In the genomic region with DNA sequence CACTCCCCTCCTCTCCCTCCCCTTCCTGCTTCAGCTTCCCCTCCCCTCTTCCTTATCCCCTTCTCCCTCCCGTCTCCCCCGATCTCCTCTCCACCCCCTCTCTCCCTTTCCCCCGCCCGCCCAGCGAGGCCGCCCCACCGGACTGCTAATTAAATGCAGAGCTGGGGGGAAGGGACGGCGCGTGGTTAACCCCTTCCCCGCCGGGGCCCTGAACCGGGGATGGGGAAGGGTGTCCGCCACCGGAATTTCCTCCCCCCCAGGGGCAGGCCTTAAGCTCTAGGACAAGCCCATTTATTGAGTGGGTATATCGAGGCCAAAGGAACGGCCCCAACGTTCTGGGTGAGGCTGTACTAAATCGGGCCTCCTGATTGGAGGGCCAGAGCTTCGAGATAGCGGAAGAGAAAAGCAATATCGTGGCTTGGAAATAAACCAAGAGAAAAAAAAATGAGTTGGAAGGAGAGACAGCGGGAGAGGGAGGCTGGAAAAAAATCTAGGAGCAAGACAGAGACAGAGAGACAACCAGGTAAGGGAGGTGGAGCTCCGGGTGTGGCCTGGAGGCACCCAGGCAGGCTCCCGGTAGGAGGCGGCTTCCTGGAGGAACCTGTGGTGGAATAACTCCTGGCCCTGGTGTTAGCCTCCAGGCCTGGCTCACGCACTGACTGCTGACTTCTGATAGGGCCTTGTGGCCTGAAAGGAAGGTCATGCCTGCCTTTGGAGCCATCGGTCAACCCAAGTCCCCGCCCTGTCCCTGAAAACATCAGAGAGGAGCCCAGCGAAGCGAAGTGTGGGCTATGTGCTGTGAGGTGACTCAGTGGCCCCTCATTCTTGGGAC, we compare ENCODE assay signal across 9 cellular contexts. TPM values are rescaled to one million over a fixed set of nuclear protein-coding genes. Genes with fewer than 3 reads are reported as not detected.
DNase-seq lines count a peak whose midpoint lies in the region; ATAC-seq, FAIRE-seq and TF ChIP-seq lines count a peak whose summit lies in the region.
"Had no signal": no experiment of that assay in that cellular context is flagged by ENCODE, and none has a peak within 500 bp of the region (broad histone marks: within the 10 kb centered on the region; RNA-seq: fewer than 3 reads in every experiment).

No MANE protein-coding gene starts in this region.

- peak; percentile 65 for ATAC-seq in Panc1
- ATAC-seq in HG02623 (IDR thresholded peaks at IDR 0.05; ENCODE audit: unreplicated experiment): no peak
- ATAC-seq in GM21737 (IDR thresholded peaks at IDR 0.05; ENCODE audit: unreplicated experiment): no peak

- H3K27ac ChIP-seq in Panc1 (ENCODE audit: low read length): peak overlapping the region; percentile 91

- no peak for TF ChIP-seq CTCF in BE2C (IDR thresholded peaks at IDR 0.05; ENCODE audit: low read depth, low read length)
- TF ChIP-seq CTCF in Panc1 (IDR thresholded peaks at IDR 0.05): no peak
- no peak for TF ChIP-seq CTCF in brain (conservative IDR thresholded peaks at IDR 0.05)

- in situ Hi-C loops in Panc1 (cut with HindIII; ENCODE audit: low pct_unique_long_range_greater_than_20kb, low sequenced_read_pairs): no loop called here

- no peak for FAIRE-seq in H54 (lab: Jason Lieb, UNC)

- H3K27me3 ChIP-seq in BE2C (no peaks in the 10 kb centered on the region), Panc1 (ENCODE audit: control insufficient read depth, insufficient read depth, low read length) (no peaks in the 10 kb centered on the region)

- H3K36me3 Mint-ChIP-seq in brain: no peaks in the 10 kb centered on the region

- peaks cover 20% of the 10 kb centered on the region for H3K4me1 ChIP-seq in BE2C
- H3K4me1 ChIP-seq in Panc1 (ENCODE audit: control insufficient read depth, insufficient read depth, low read length): peaks cover 23% of the 10 kb centered on the region

- DNase-seq in BE2C (peak; percentile 79), H54 (ENCODE audit: insufficient read length, low spot score) (peak; percentile 84), Panc1 (ENCODE audit: low read depth, low spot score) (no peak), retina (peak; percentile 69)

- no TSS peak for BruUV-seq in Panc1 (replicated peaks; lab: Mats Ljungman, UMichigan)

- intact Hi-C loops in Panc1 (cut with micrococcal nuclease; ENCODE audit: unreplicated experiment): loop anchor here (1.0 kb wide), 1 partner anchor 30 kb away; a partner anchor contains a TSS

- H3K36me3 ChIP-seq in BE2C: no peaks in the 10 kb centered on the region
- no peaks in the 10 kb centered on the region for H3K36me3 ChIP-seq in Panc1 (ENCODE audit: control insufficient read depth, insufficient read depth, low read length)

- peak overlapping the region; percentile 92 to 98 (median 96) for H3K27ac Mint-ChIP-seq in brain

- POLR2A ChIA-PET in Panc1 (lab: Charles Lee): interaction anchor here (0.6 to 2.7 kb wide), 4 partner anchors 8 to 91 kb away, joined by 3 to 22 read pairs (median 4); a partner anchor contains a TSS

- peaks cover 52% of the 10 kb centered on the region for H3K4me1 Mint-ChIP-seq in brain

- H3K27me3 Mint-ChIP-seq in brain: peaks cover 4% of the 10 kb centered on the region

- TF ChIP-seq POLR2A in H54 (IDR thresholded peaks at IDR 0.05; ENCODE audit: low read depth, low read length): peak; percentile 6; the same call in 1 of the 2 replicates

- H3K4me3 Mint-ChIP-seq in brain: peak overlapping the region; percentile 83 to 96 (median 88)

- H3K9me3 ChIP-seq in BE2C (no peaks in the 10 kb centered on the region), Panc1 (ENCODE audit: control insufficient read depth, insufficient read depth, low read depth, low read length) (no peaks in the 10 kb centered on the region)

- CTCF ChIA-PET in Panc1 (lab: Charles Lee): interaction anchor here (0.5 kb wide), 1 partner anchor 180 kb away, joined by 3 read pairs; no protein-coding TSS in a partner anchor

- H3K4me3 ChIP-seq in BE2C (ENCODE audit: low read depth, low read length) (peak overlapping the region; percentile 74), Panc1 (ENCODE audit: low read depth in 2 of 2, low read length in 2 of 2) (peak overlapping the region; percentile 43 to 68), iPS-11a (ENCODE audit: low read depth, low read length) (peak overlapping the region; percentile 73)

- H3K9me3 Mint-ChIP-seq in brain: no peaks in the 10 kb centered on the region

RNA-seq across cellular contexts. Expression of a gene that starts 11.6 kb away (rescaled TPM):
- polyA plus RNA-seq in BE2C (2012; ENCODE audit: insufficient read depth, insufficient read length, low read depth): 386 TPM
- 130 TPM for total RNA-seq in Panc1 (2021; ENCODE audit: unreplicated experiment)
- 179 TPM for polyA plus RNA-seq in Panc1 (2012; ENCODE audit: insufficient read length)
- 159 TPM for polyA plus RNA-seq in brain (ENCODE audit: insufficient read depth, low read depth, low replicate concordance)

RNA-seq across cellular contexts. Expression of a gene that starts 18.8 kb away (rescaled TPM):
- 2.2 TPM for polyA plus RNA-seq in BE2C (2012; ENCODE audit: insufficient read depth, insufficient read length, low read depth)
- 2.5 TPM for total RNA-seq in Panc1 (2021; ENCODE audit: unreplicated experiment)
- polyA plus RNA-seq in Panc1 (2012; ENCODE audit: insufficient read length): 2.2 TPM
- 7.6 TPM for polyA plus RNA-seq in brain (ENCODE audit: insufficient read depth, low read depth, low replicate concordance)
- total RNA-seq: HT1080 had no signal

RNA-seq across cellular contexts. Expression of a gene that starts 29.9 kb away (rescaled TPM):
- polyA plus RNA-seq in BE2C (2012; ENCODE audit: insufficient read depth, insufficient read length, low read depth): 534 TPM
- 209 TPM for total RNA-seq in Panc1 (2021; ENCODE audit: unreplicated experiment)
- 226 TPM for polyA plus RNA-seq in Panc1 (2012; ENCODE audit: insufficient read length)
- polyA plus RNA-seq in brain (ENCODE audit: insufficient read depth, low read depth, low replicate concordance): 231 TPM

RNA-seq across cellular contexts. Expression of a gene that starts 47.4 kb away (rescaled TPM):
- 3.2 TPM for polyA plus RNA-seq in BE2C (2012; ENCODE audit: insufficient read depth, insufficient read length, low read depth)
- total RNA-seq in Panc1 (2021; ENCODE audit: unreplicated experiment): 36.3 TPM
- 24.0 TPM for polyA plus RNA-seq in Panc1 (2012; ENCODE audit: insufficient read length)
- 30.4 TPM for polyA plus RNA-seq in brain (ENCODE audit: insufficient read depth, low read depth, low replicate concordance)
